ENCODE assay signal across 11 cellular contexts in the genomic region with DNA sequence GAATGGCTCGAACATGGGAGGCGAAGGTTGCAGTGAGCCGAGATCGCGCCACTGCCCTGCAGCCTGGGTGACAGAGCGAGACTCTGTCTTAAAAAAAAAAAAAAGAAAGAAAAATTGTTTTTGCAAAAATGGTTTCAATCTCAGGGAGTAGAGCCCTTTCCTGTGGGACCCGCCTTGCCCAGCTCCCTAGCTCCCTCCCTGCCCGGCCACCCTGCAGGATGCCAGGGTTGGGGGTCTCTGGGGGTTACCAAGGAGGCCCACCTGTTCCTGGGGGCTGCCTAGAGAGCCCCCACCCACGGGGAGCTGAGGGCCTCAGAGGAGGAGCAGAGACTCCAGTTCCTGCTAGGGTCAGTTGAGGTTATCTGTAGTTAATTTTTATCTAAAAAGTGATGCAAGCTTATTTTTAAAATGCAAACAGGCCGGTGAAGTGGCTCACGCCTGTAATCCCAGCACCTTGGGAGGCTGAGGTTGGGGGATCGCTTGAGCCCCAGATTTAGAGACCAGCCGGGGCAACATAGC. TPM values are rescaled to one million over a fixed set of nuclear protein-coding genes. Genes with fewer than 3 reads are reported as not detected.
DNase-seq lines count a peak whose midpoint lies in the region; ATAC-seq and TF ChIP-seq lines count a peak whose summit lies in the region.
"Had no signal": no experiment of that assay in that cellular context is flagged by ENCODE, and none has a peak within 500 bp of the region (broad histone marks: within the 10 kb centered on the region; RNA-seq: fewer than 3 reads in every experiment).

No MANE protein-coding gene starts in this region.

- TF ChIP-seq RAD21 in HCT116 (IDR thresholded peaks at IDR 0.05; ENCODE audit: low read depth): no peak

- no TSS peak for BruUV-seq in HCT116 (replicated peaks; lab: Mats Ljungman, UMichigan)

- CTCF ChIA-PET in HCT116 (lab: Charles Lee): no interaction called here

- POLR2A ChIA-PET in HCT116 (lab: Charles Lee): no interaction called here

- H3K4me1 ChIP-seq in HCT116 (ENCODE audit: control insufficient read depth in 1 of 2, insufficient read depth in 2 of 2, low read length in 2 of 2) (peaks cover 5 to 25% of the 10 kb centered on the region in 2 experiments; a peak in 3 of 4 replicates), mesodermal cell (ENCODE audit: control insufficient read depth, insufficient read depth, low read length, poor library complexity, severe bottlenecking) (peaks cover 18% of the 10 kb centered on the region)

- H3K9me3 ChIP-seq in HCT116 (ENCODE audit: control insufficient read depth in 1 of 2, insufficient read depth in 1 of 2, low read depth in 1 of 2, low read length in 2 of 2) (no peaks in the 10 kb centered on the region), mesodermal cell (ENCODE audit: control insufficient read depth, low read length) (no peaks in the 10 kb centered on the region)

- intact Hi-C loops in HCT116 (cut with micrococcal nuclease): no loop called here

- 0 out of 2 replicates have a peak overlapping the region, but pooled peaks have one; percentile 70 for H3K4me2 ChIP-seq in HCT116 (ENCODE audit: low read length)

- H3K36me3 ChIP-seq in HCT116 (ENCODE audit: control insufficient read depth in 1 of 2, insufficient read depth in 2 of 2, low read length in 2 of 2): no peaks in the 10 kb centered on the region
- no peaks in the 10 kb centered on the region for H3K36me3 ChIP-seq in mesodermal cell (ENCODE audit: control insufficient read depth, insufficient read depth, low read length)

- no peaks in the 10 kb centered on the region for H3K79me2 ChIP-seq in HCT116 (ENCODE audit: insufficient read depth, low read length)

- WGBS in mesodermal cell (ENCODE audit: insufficient coverage in 2 of 2), 2 experiments: 90% methylated on average over 6 to 11 of the region's 13 CpGs

- TF ChIP-seq CTCF in HCT116 (IDR thresholded peaks at IDR 0.05 in 2 of 3, conservative IDR thresholded peaks at IDR 0.05 in 1 of 3; ENCODE audit: borderline replicate concordance in 1 of 3, insufficient read depth in 1 of 3, low read depth in 2 of 3, low read length in 2 of 3): no peak

- H3K27ac ChIP-seq in HCT116 (ENCODE audit: low read depth, low read length) (no peak overlapping the region), mesodermal cell (ENCODE audit: low read depth, low read length, severe bottlenecking) (peak overlapping the region; percentile 83)

- no peak for TF ChIP-seq POLR2A in HCT116 (IDR thresholded peaks at IDR 0.05; ENCODE audit: borderline replicate concordance, extremely low read depth, insufficient read depth, insufficient read length)

- H2AFZ ChIP-seq in HCT116 (ENCODE audit: low read depth, low read length, poor library complexity, severe bottlenecking): no peak overlapping the region

- 0 out of 2 replicates have a peak overlapping the region, but pooled peaks have one; percentile 30 for H3K9ac ChIP-seq in HCT116 (ENCODE audit: low read length)

- H3K4me3 ChIP-seq in HCT116 (replicated peaks in 1 of 2; ENCODE audit: low read depth in 1 of 2, low read length in 2 of 2) (no peak overlapping the region), mesodermal cell (ENCODE audit: extremely low read depth, insufficient read depth, low read length, poor library complexity, severe bottlenecking) (no peak overlapping the region)

- ATAC-seq in GM18873 (IDR thresholded peaks at IDR 0.05; ENCODE audit: low FRiP score, unreplicated experiment): peak; percentile 81
- ATAC-seq in HCT116: no peak
- ATAC-seq: Panc1 had no signal

- RAD21 ChIA-PET in HCT116 (lab: Charles Lee; ENCODE audit: low non-redundant PET in 1 of 2, low total read pairs in 2 of 2, uncharacterized antibody in 2 of 2, unreplicated experiment in 2 of 2): no interaction called here

- H4K20me1 ChIP-seq in HCT116 (ENCODE audit: insufficient read depth): no peaks in the 10 kb centered on the region

- H3K9me2 ChIP-seq in HCT116 (ENCODE audit: insufficient read depth): no peaks in the 10 kb centered on the region

- DNase-seq in HCT116 (ENCODE audit: low read depth, low spot score): no peak
- peak; percentile 13 for DNase-seq in LoVo (ENCODE audit: low spot score)
- DNase-seq in NCI-H1092 (lab: John Stamatoyannopoulos, UW): no peak
- DNase-seq in T-helper 1 cell: no peak
- DNase-seq in D341Med (ENCODE audit: low spot score): no peak
- no peak for DNase-seq in AML-193 (lab: John Stamatoyannopoulos, UW)
- DNase-seq: CD4-positive, alpha-beta memory T cell; IMR-90 had no signal

- no peaks in the 10 kb centered on the region for H3K27me3 ChIP-seq in HCT116 (ENCODE audit: insufficient read depth, low read length)

TF ChIP-seq in HCT116, 20 proteins besides CTCF, POLR2A, EP300 and RAD21:
- TF ChIP-seq ZFX (IDR thresholded peaks at IDR 0.05) (no peak), TCF7L2 (IDR thresholded peaks at IDR 0.05; ENCODE audit: borderline replicate concordance, extremely low read depth, insufficient read depth, insufficient read length) (no peak), FOSL1 (IDR thresholded peaks at IDR 0.05; ENCODE audit: low read depth) (no peak), ZNF274 (IDR thresholded peaks at IDR 0.05; ENCODE audit: low read depth, low read length) (no peak), JUND (IDR thresholded peaks at IDR 0.05) (no peak), EZH2 (IDR thresholded peaks at IDR 0.05) (no peak), CEBPB (IDR thresholded peaks at IDR 0.05; ENCODE audit: low read depth) (no peak), EGR1 (IDR thresholded peaks at IDR 0.05; ENCODE audit: low read depth) (no peak), YY1 (IDR thresholded peaks at IDR 0.05; ENCODE audit: extremely low read depth, insufficient replicate concordance, low read depth, low read length) (no peak), EZH2phosphoT487 (IDR thresholded peaks at IDR 0.05; ENCODE audit: borderline replicate concordance) (no peak), ELF1 (IDR thresholded peaks at IDR 0.05; ENCODE audit: borderline replicate concordance, low read depth) (no peak)
- TF ChIP-seq, protein P1, sequence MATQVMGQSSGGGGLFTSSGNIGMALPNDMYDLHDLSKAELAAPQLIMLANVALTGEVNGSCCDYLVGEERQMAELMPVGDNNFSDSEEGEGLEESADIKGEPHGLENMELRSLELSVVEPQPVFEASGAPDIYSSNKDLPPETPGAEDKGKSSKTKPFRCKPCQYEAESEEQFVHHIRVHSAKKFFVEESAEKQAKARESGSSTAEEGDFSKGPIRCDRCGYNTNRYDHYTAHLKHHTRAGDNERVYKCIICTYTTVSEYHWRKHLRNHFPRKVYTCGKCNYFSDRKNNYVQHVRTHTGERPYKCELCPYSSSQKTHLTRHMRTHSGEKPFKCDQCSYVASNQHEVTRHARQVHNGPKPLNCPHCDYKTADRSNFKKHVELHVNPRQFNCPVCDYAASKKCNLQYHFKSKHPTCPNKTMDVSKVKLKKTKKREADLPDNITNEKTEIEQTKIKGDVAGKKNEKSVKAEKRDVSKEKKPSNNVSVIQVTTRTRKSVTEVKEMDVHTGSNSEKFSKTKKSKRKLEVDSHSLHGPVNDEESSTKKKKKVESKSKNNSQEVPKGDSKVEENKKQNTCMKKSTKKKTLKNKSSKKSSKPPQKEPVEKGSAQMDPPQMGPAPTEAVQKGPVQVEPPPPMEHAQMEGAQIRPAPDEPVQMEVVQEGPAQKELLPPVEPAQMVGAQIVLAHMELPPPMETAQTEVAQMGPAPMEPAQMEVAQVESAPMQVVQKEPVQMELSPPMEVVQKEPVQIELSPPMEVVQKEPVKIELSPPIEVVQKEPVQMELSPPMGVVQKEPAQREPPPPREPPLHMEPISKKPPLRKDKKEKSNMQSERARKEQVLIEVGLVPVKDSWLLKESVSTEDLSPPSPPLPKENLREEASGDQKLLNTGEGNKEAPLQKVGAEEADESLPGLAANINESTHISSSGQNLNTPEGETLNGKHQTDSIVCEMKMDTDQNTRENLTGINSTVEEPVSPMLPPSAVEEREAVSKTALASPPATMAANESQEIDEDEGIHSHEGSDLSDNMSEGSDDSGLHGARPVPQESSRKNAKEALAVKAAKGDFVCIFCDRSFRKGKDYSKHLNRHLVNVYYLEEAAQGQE (IDR thresholded peaks at IDR 0.05; ENCODE audit: low read depth): no peak
- TF ChIP-seq, protein P2, sequence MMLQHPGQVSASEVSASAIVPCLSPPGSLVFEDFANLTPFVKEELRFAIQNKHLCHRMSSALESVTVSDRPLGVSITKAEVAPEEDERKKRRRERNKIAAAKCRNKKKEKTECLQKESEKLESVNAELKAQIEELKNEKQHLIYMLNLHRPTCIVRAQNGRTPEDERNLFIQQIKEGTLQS (IDR thresholded peaks at IDR 0.05): no peak
- TF ChIP-seq, protein P3, sequence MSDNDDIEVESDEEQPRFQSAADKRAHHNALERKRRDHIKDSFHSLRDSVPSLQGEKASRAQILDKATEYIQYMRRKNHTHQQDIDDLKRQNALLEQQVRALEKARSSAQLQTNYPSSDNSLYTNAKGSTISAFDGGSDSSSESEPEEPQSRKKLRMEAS (IDR thresholded peaks at IDR 0.05): no peak
- TF ChIP-seq, protein P4, sequence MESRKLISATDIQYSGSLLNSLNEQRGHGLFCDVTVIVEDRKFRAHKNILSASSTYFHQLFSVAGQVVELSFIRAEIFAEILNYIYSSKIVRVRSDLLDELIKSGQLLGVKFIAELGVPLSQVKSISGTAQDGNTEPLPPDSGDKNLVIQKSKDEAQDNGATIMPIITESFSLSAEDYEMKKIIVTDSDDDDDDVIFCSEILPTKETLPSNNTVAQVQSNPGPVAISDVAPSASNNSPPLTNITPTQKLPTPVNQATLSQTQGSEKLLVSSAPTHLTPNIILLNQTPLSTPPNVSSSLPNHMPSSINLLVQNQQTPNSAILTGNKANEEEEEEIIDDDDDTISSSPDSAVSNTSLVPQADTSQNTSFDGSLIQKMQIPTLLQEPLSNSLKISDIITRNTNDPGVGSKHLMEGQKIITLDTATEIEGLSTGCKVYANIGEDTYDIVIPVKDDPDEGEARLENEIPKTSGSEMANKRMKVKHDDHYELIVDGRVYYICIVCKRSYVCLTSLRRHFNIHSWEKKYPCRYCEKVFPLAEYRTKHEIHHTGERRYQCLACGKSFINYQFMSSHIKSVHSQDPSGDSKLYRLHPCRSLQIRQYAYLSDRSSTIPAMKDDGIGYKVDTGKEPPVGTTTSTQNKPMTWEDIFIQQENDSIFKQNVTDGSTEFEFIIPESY (IDR thresholded peaks at IDR 0.05; ENCODE audit: extremely low read depth, insufficient replicate concordance, low read length): no peak

RNA-seq across cellular contexts. Expression of a gene that starts 18.7 kb away (rescaled TPM):
- 26.3 TPM for total RNA-seq in HCT116 (2021; ENCODE audit: unreplicated experiment)
- polyA plus RNA-seq in HCT116 (2012): 18.3 and 20.1 TPM in 2 replicates
- polyA plus RNA-seq in mesodermal cell (2013, experiment 1 of 2): 38.6 TPM
- 29.2 TPM for polyA plus RNA-seq in mesodermal cell (2013, experiment 2 of 2)

RNA-seq across cellular contexts. Expression of a gene that starts 56.1 kb away (rescaled TPM):
- total RNA-seq in HCT116 (2021; ENCODE audit: unreplicated experiment): 41.6 TPM
- 32.2 and 36.5 TPM in 2 replicates for polyA plus RNA-seq in HCT116 (2012)
- 41.1 TPM for polyA plus RNA-seq in mesodermal cell (2013, experiment 1 of 2)
- 37.4 TPM for polyA plus RNA-seq in mesodermal cell (2013, experiment 2 of 2)
